ENCODE assay signal across 8 cellular contexts in the genomic region with DNA sequence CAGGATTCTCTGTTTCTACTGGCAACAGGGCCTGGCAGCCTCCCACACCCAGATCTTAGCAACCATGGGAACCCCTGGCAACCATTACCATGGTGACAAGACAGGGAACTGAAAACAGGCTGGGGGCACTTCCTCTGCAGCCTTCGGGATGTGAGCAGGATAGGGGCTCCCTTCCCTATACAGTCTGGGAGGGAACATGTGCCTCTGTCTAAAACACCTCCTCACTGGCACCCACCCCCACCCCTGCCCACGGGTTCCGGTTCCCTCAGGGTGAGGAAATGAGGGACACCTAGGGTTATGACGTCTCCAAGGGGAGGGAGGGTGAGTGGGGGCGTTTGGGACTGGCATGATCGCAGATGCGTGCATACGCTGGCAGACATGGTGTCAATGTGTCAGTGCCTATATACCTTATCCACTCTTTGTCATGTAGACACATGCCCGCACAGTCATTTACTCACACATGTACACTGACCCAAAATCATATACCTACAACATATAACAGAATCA. TPM values are rescaled to one million over a fixed set of nuclear protein-coding genes. Genes with fewer than 3 reads are reported as not detected.
DNase-seq lines count a peak whose midpoint lies in the region; ATAC-seq and TF ChIP-seq lines count a peak whose summit lies in the region.

No MANE protein-coding gene starts in this region.

- intact Hi-C loops in activated CD4-positive, alpha-beta T cell treated with anti-CD3 and anti-CD28 coated beads, Interleukin-2, amount 10 ng/mL, durations not matched to agents 24 days and 14 days (cut with micrococcal nuclease) = loop anchor here (5.0 kb wide), 1 partner anchor 284 kb away; no protein-coding TSS in a partner anchor

- no peak for TF ChIP-seq CTCF in BE2C (IDR thresholded peaks at IDR 0.05; ENCODE audit: low read depth, low read length)

- peak overlapping the region; percentile 86 for H3K4me3 Mint-ChIP-seq in activated CD4-positive, alpha-beta T cell treated with anti-CD3 and anti-CD28 coated beads, Interleukin-2, amount 10 ng/mL, durations not matched to agents 24 days and 14 days
- H3K4me3 Mint-ChIP-seq in effector memory CD8-positive, alpha-beta T cell = no peak overlapping the region

- no peaks in the 10 kb centered on the region for H3K27me3 Mint-ChIP-seq in activated CD4-positive, alpha-beta T cell treated with anti-CD3 and anti-CD28 coated beads, Interleukin-2, amount 10 ng/mL, durations not matched to agents 24 days and 14 days
- H3K27me3 Mint-ChIP-seq in effector memory CD8-positive, alpha-beta T cell = peaks cover 0 to 13% of the 10 kb centered on the region in 2 donors

- peaks cover 67% of the 10 kb centered on the region for H3K4me1 Mint-ChIP-seq in activated CD4-positive, alpha-beta T cell treated with anti-CD3 and anti-CD28 coated beads, Interleukin-2, amount 10 ng/mL, durations not matched to agents 24 days and 14 days
- H3K4me1 Mint-ChIP-seq in effector memory CD8-positive, alpha-beta T cell (ENCODE audit: low read depth in 2 of 2) = peaks cover 34 to 42% of the 10 kb centered on the region in 2 donors

- no peaks in the 10 kb centered on the region for H3K9me3 Mint-ChIP-seq in activated CD4-positive, alpha-beta T cell treated with anti-CD3 and anti-CD28 coated beads, Interleukin-2, amount 10 ng/mL, durations not matched to agents 24 days and 14 days
- no peaks in the 10 kb centered on the region for H3K9me3 Mint-ChIP-seq in effector memory CD8-positive, alpha-beta T cell

- DNase-seq in BE2C = peak; percentile 70
- peak; percentile 56 for DNase-seq in M059J (ENCODE audit: low read depth)
- DNase-seq in activated CD4-positive, alpha-beta T cell treated with anti-CD3 and anti-CD28 coated beads, Interleukin-2, amount 10 ng/mL, durations not matched to agents 24 days and 14 days = peak; percentile 78
- DNase-seq in effector memory CD8-positive, alpha-beta T cell = peak; percentile 30 to 37 (median 33)
- peak; percentile 50 to 67 for DNase-seq in stimulated activated CD8-positive, alpha-beta memory T cell treated with anti-CD3 and anti-CD28 coated beads, Interleukin-4, amount 100 ng/mL, for 4 hours (ENCODE audit: low read depth in 2 of 2, low spot score in 1 of 2)
- DNase-seq in HuH-7.5 (ENCODE audit: low spot score) = no peak

- peaks cover 5% of the 10 kb centered on the region for H3K36me3 Mint-ChIP-seq in activated CD4-positive, alpha-beta T cell treated with anti-CD3 and anti-CD28 coated beads, Interleukin-2, amount 10 ng/mL, durations not matched to agents 24 days and 14 days (ENCODE audit: low read depth)
- H3K36me3 Mint-ChIP-seq in effector memory CD8-positive, alpha-beta T cell (ENCODE audit: insufficient read depth) = peaks cover 7% of the 10 kb centered on the region

- H3K27ac Mint-ChIP-seq in activated CD4-positive, alpha-beta T cell treated with anti-CD3 and anti-CD28 coated beads, Interleukin-2, amount 10 ng/mL, durations not matched to agents 24 days and 14 days = peak overlapping the region; percentile 89
- H3K27ac Mint-ChIP-seq in effector memory CD8-positive, alpha-beta T cell = peak overlapping the region; percentile 2 to 68

- peaks cover 23% of the 10 kb centered on the region for H3K4me1 ChIP-seq in BE2C

- no peaks in the 10 kb centered on the region for H3K9me3 ChIP-seq in BE2C

- no peaks in the 10 kb centered on the region for H3K27me3 ChIP-seq in BE2C

- peak overlapping the region; percentile 20; the same call in 1 of the 2 replicates for H3K4me3 ChIP-seq in BE2C (ENCODE audit: low read depth, low read length)

- H3K36me3 ChIP-seq in BE2C = no peaks in the 10 kb centered on the region

- peak; percentile 9 for ATAC-seq in effector memory CD8-positive, alpha-beta T cell (replicated peaks)
- ATAC-seq in GM21529 (IDR thresholded peaks at IDR 0.05; ENCODE audit: unreplicated experiment) (no peak), GM18870 (IDR thresholded peaks at IDR 0.05; ENCODE audit: unreplicated experiment) (no peak)

RNA-seq across cellular contexts. Expression of gene DNAJB5, which starts 3.0 kb away (rescaled TPM):
- 12.4 TPM for polyA plus RNA-seq in BE2C (2012; ENCODE audit: insufficient read depth, insufficient read length, low read depth)
- total RNA-seq in M059J (2014; rRNA removed; shearing (Covaris generic)) = 18.0 and 23.1 TPM in 2 replicates
- 7.7 and 10.6 TPM in 2 replicates for total RNA-seq in activated CD4-positive, alpha-beta T cell treated with anti-CD3 and anti-CD28 coated beads, Interleukin-2, amount 10 ng/mL, durations not matched to agents 24 days and 14 days

RNA-seq across cellular contexts. Expression of gene PHF24, which starts 28.5 kb away (rescaled TPM):
- not detected for polyA plus RNA-seq in BE2C (2012; ENCODE audit: insufficient read depth, insufficient read length, low read depth)
- total RNA-seq in M059J (2014; rRNA removed; shearing (Covaris generic)) = not detected in 2 replicates
- 0.14 and 0.57 TPM in 2 replicates for total RNA-seq in activated CD4-positive, alpha-beta T cell treated with anti-CD3 and anti-CD28 coated beads, Interleukin-2, amount 10 ng/mL, durations not matched to agents 24 days and 14 days
